1 cellular context compared by ENCODE assay signal in the genomic region with DNA sequence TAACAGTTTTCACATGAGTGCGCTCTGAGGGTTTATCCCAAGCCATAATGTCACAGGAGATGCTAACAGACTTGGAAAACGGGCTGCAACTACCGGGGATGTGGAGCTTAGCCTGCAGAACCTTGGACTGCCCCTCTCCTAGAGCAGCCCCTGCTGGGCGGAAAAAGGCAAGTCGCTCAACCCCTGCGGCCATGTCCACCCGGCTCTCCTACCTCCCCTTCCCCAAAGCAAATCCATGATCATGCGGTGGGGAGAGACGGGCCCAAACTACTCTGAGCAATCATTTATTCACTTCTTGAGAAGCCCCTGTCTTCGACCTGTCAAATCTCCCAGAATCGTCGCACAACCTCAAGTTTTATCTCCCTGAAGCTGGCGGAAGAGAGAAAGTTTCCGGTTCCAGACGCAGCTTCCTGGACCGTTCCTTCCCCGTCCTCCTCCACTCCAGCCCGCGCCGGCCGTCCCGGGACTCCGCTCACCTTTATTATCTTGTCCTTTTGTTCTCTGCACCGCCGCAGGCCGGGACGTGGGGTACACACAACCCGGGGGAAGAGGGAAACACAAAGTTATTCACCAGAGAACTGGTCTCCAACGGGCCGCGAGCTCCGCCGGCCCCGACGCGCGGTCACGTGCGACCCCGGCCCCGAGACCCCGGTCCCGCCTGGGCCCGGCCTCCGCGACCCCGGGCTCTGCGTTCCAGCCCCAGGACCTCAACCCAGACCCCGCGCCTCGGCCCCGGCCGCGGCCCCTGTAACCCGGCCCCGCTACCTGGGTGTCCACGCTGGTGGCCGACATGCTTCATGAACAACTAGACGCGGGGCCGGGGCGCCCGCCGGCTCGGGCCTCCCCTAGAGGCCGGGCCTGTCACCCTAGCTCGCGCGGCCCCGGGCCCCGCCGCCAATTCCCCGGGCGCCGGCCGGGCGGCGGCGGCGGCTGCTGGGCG.
TF ChIP-seq lines count a peak whose summit lies in the region.

No MANE protein-coding gene starts in this region.

TF ChIP-seq in K562, 482 proteins besides CTCF, POLR2A, EP300 and RAD21 (continued from another document):
- TF ChIP-seq, protein P1, sequence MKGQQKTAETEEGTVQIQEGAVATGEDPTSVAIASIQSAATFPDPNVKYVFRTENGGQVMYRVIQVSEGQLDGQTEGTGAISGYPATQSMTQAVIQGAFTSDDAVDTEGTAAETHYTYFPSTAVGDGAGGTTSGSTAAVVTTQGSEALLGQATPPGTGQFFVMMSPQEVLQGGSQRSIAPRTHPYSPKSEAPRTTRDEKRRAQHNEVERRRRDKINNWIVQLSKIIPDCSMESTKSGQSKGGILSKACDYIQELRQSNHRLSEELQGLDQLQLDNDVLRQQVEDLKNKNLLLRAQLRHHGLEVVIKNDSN (CRISPR knock-in tag; IDR thresholded peaks at IDR 0.05), result no peak
- peak; percentile 74; the same call in 1 of the 2 replicates for TF ChIP-seq ZBTB7A (IDR thresholded peaks at IDR 0.05; ENCODE audit: borderline replicate concordance, control insufficient read depth, low read depth, low read length)
- no peak for TF ChIP-seq NR2C2 (CRISPR knock-in tag; IDR thresholded peaks at IDR 0.05)
- TF ChIP-seq NR2C2 (tag; IDR thresholded peaks at IDR 0.05), result no peak
- TF ChIP-seq EGR1 (conservative IDR thresholded peaks at IDR 0.05), result no peak
- TF ChIP-seq ZNF12 (CRISPR knock-in tag; IDR thresholded peaks at IDR 0.05), result no peak
- TF ChIP-seq, protein P2, sequence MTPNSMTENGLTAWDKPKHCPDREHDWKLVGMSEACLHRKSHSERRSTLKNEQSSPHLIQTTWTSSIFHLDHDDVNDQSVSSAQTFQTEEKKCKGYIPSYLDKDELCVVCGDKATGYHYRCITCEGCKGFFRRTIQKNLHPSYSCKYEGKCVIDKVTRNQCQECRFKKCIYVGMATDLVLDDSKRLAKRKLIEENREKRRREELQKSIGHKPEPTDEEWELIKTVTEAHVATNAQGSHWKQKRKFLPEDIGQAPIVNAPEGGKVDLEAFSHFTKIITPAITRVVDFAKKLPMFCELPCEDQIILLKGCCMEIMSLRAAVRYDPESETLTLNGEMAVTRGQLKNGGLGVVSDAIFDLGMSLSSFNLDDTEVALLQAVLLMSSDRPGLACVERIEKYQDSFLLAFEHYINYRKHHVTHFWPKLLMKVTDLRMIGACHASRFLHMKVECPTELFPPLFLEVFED (CRISPR knock-in tag; conservative IDR thresholded peaks at IDR 0.05), result no peak
- peak; percentile 56 for TF ChIP-seq BHLHE40 (IDR thresholded peaks at IDR 0.05; ENCODE audit: low read length)
- TF ChIP-seq, protein P3, sequence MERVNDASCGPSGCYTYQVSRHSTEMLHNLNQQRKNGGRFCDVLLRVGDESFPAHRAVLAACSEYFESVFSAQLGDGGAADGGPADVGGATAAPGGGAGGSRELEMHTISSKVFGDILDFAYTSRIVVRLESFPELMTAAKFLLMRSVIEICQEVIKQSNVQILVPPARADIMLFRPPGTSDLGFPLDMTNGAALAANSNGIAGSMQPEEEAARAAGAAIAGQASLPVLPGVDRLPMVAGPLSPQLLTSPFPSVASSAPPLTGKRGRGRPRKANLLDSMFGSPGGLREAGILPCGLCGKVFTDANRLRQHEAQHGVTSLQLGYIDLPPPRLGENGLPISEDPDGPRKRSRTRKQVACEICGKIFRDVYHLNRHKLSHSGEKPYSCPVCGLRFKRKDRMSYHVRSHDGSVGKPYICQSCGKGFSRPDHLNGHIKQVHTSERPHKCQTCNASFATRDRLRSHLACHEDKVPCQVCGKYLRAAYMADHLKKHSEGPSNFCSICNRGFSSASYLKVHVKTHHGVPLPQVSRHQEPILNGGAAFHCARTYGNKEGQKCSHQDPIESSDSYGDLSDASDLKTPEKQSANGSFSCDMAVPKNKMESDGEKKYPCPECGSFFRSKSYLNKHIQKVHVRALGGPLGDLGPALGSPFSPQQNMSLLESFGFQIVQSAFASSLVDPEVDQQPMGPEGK (CRISPR knock-in tag; IDR thresholded peaks at IDR 0.05; ENCODE audit: borderline replicate concordance), result no peak
- peak in 2 of 3 experiments; percentile 57 to 80 for TF ChIP-seq YY1 (IDR thresholded peaks at IDR 0.05; ENCODE audit: borderline replicate concordance in 1 of 3, control insufficient read depth in 1 of 3, extremely low read depth in 1 of 3, insufficient read depth in 3 of 3, insufficient read length in 1 of 3, insufficient replicate concordance in 2 of 3, low read depth in 1 of 3, low read length in 2 of 3)
